ENCODE assay signal across 16 cellular contexts in the genomic region with DNA sequence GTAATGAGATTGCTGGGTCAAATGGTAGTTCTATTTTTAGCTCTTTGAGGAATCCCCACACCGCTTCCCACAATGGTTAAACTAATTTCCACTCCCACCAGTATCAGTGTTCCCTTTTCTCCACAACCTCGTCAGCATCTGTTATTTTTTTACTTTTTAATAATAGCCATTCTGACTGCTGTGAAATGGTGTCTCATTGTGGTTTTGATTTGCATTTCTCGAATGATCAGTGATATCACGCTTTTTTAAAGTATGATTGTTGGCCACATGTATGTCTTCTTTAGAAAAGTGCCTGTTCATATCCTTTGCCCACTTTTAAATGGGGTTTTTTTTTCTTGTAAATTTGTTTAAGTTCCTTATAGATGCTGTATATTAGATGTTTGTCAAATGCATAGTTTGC.
A peak's percentile ranks its signal among the peaks of the same experiment; 100 is the strongest.
DNase-seq lines count a peak whose midpoint lies in the region; ATAC-seq and TF ChIP-seq lines count a peak whose summit lies in the region.
"Had no signal": no experiment of that assay in that cellular context is flagged by ENCODE, and none has a peak within 500 bp of the region (broad histone marks: within the 10 kb centered on the region; RNA-seq: fewer than 3 reads in every experiment).

No MANE protein-coding gene starts in this region.

- peaks cover 0 to 4% (median 0%) of the 10 kb centered on the region in 3 donors for H3K9me3 ChIP-seq in gastrocnemius medialis

- no peak for TF ChIP-seq CTCF in gastrocnemius medialis (IDR thresholded peaks at IDR 0.05 in 4 of 5, conservative IDR thresholded peaks at IDR 0.05 in 1 of 5)

- H3K4me1 Mint-ChIP-seq in activated naive CD4-positive, alpha-beta T cell treated with anti-CD3 and anti-CD28 coated beads, Interleukin-2, amount 50 U/mL, for 24 hours = no peaks in the 10 kb centered on the region
- no peaks in the 10 kb centered on the region for H3K4me1 Mint-ChIP-seq in activated T-helper 17 cell treated with anti-CD3 and anti-CD28 coated beads, Interleukin-2, amount 50 U/mL, for 72 hours
- peaks cover 6% of the 10 kb centered on the region for H3K4me1 Mint-ChIP-seq in memory B cell
- H3K4me1 Mint-ChIP-seq: CD14-positive monocyte had no signal

- H3K36me3 ChIP-seq in gastrocnemius medialis = no peaks in the 10 kb centered on the region

- peak overlapping the region; percentile 71 for H3K27ac Mint-ChIP-seq in activated naive CD4-positive, alpha-beta T cell treated with anti-CD3 and anti-CD28 coated beads, Interleukin-2, amount 50 U/mL, for 24 hours
- H3K27ac Mint-ChIP-seq in activated T-helper 17 cell treated with anti-CD3 and anti-CD28 coated beads, Interleukin-2, amount 50 U/mL, for 72 hours = no peak overlapping the region
- H3K27ac Mint-ChIP-seq in memory B cell = peak overlapping the region; percentile 9
- H3K27ac Mint-ChIP-seq: CD14-positive monocyte; CD4-positive, alpha-beta memory T cell; H9 had no signal

- H3K27me3 ChIP-seq in gastrocnemius medialis = no peaks in the 10 kb centered on the region
- H3K27me3 ChIP-seq: BLaER1 had no signal

- no peak for DNase-seq in activated naive CD4-positive, alpha-beta T cell treated with anti-CD3 and anti-CD28 coated beads, Interleukin-2, amount 50 U/mL, for 16 hours
- DNase-seq in memory B cell (ENCODE audit: low spot score in 2 of 2) (no peak), DMS79 treated with DMSO at 0.1 percent for 48 hours (lab: John Stamatoyannopoulos, UW) (no peak), gastrocnemius medialis (no peak), middle frontal gyrus (ENCODE audit: extremely low spot score, low spot score) (no peak)
- DNase-seq: 8988T; CD4-positive, alpha-beta memory T cell; DND-41; EL; H9 had no signal

- no peaks in the 10 kb centered on the region for H3K4me1 ChIP-seq in gastrocnemius medialis
- H3K4me1 ChIP-seq: BLaER1 had no signal

- no peak overlapping the region for H3K4me3 ChIP-seq in gastrocnemius medialis
- H3K4me3 ChIP-seq: BLaER1 had no signal

- H3K27ac ChIP-seq in gastrocnemius medialis = no peak overlapping the region
- H3K27ac ChIP-seq: BLaER1 had no signal

- H3K4me3 Mint-ChIP-seq in activated naive CD4-positive, alpha-beta T cell treated with anti-CD3 and anti-CD28 coated beads, Interleukin-2, amount 50 U/mL, for 24 hours = no peak overlapping the region
- H3K4me3 Mint-ChIP-seq in activated T-helper 17 cell treated with anti-CD3 and anti-CD28 coated beads, Interleukin-2, amount 50 U/mL, for 72 hours = no peak overlapping the region
- no peak overlapping the region for H3K4me3 Mint-ChIP-seq in memory B cell
- H3K4me3 Mint-ChIP-seq: CD14-positive monocyte; CD4-positive, alpha-beta memory T cell; H9; IgD-negative memory B cell had no signal

- intact Hi-C loops in gastrocnemius medialis (cut with DNase I; ENCODE audit: low total_unique reads) = no loop called here

- H3K36me3 Mint-ChIP-seq in activated naive CD4-positive, alpha-beta T cell treated with anti-CD3 and anti-CD28 coated beads, Interleukin-2, amount 50 U/mL, for 24 hours = peaks cover 73% of the 10 kb centered on the region
- peaks cover 82% of the 10 kb centered on the region for H3K36me3 Mint-ChIP-seq in activated T-helper 17 cell treated with anti-CD3 and anti-CD28 coated beads, Interleukin-2, amount 50 U/mL, for 72 hours (ENCODE audit: low read depth)
- H3K36me3 Mint-ChIP-seq in memory B cell = peaks cover 57% of the 10 kb centered on the region

- TF ChIP-seq POLR2A in gastrocnemius medialis (IDR thresholded peaks at IDR 0.05) = no peak

- peaks cover 32% of the 10 kb centered on the region for H3K9me3 Mint-ChIP-seq in activated naive CD4-positive, alpha-beta T cell treated with anti-CD3 and anti-CD28 coated beads, Interleukin-2, amount 50 U/mL, for 24 hours
- peaks cover 20% of the 10 kb centered on the region for H3K9me3 Mint-ChIP-seq in activated T-helper 17 cell treated with anti-CD3 and anti-CD28 coated beads, Interleukin-2, amount 50 U/mL, for 72 hours
- peaks cover 3% of the 10 kb centered on the region for H3K9me3 Mint-ChIP-seq in memory B cell

- peak; percentile 35 for ATAC-seq in activated T-helper 17 cell treated with anti-CD3 and anti-CD28 coated beads, Interleukin-2, amount 50 U/mL, for 72 hours (replicated peaks)
- no peak for ATAC-seq in memory B cell (ENCODE audit: low read depth)
- no peak for ATAC-seq in gastrocnemius medialis
- ATAC-seq: HepG2 had no signal

- H3K27me3 Mint-ChIP-seq in activated naive CD4-positive, alpha-beta T cell treated with anti-CD3 and anti-CD28 coated beads, Interleukin-2, amount 50 U/mL, for 24 hours = no peaks in the 10 kb centered on the region
- H3K27me3 Mint-ChIP-seq in activated T-helper 17 cell treated with anti-CD3 and anti-CD28 coated beads, Interleukin-2, amount 50 U/mL, for 72 hours = no peaks in the 10 kb centered on the region
- no peaks in the 10 kb centered on the region for H3K27me3 Mint-ChIP-seq in memory B cell
- H3K27me3 Mint-ChIP-seq: CD4-positive, alpha-beta memory T cell; IgD-negative memory B cell had no signal

- in situ Hi-C loops in gastrocnemius medialis (cut with MboI; ENCODE audit: low sequenced_read_pairs in 4 of 4) = no loop called here
